Comparison of ENCODE assay signal across 8 cellular contexts in the genomic region with DNA sequence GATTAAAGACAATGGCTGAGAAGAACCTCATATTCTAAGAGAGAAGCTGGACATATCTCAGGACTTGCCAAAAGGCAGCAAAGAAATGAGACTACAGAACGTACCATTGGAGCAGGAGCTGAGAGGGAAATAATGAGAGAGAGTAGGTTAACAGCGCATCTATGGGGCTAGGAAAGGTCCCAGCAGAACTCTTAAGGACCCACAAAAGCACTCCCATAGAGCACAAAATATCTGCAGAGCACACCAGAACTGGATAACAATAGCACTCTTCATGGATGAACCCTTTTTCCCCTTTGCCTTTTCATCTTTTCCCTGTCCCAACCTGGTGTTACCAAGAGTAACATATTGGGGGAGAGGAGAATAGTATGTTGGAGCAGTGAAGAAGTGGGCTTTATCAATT.
"Had no signal": no experiment of that assay in that cellular context is flagged by ENCODE, and none has a peak within 500 bp of the region (broad histone marks: within the 10 kb centered on the region; RNA-seq: fewer than 3 reads in every experiment).

No MANE protein-coding gene starts in this region.

- H3K27ac Mint-ChIP-seq: IgD-negative memory B cell had no signal

- H3K4me3 Mint-ChIP-seq: IgD-negative memory B cell had no signal

- H3K36me3 Mint-ChIP-seq: IgD-negative memory B cell had no signal

- ATAC-seq: HepG2 had no signal

- H3K4me1 Mint-ChIP-seq: IgD-negative memory B cell had no signal

- FAIRE-seq: HepG2, HTR-8/SVneo had no signal

- DNase-seq: IMR-90, KBM-7, KG1 had no signal

- H3K9me3 Mint-ChIP-seq: IgD-negative memory B cell had no signal

- H3K9ac ChIP-seq: KMS-11 had no signal

- H3K27me3 Mint-ChIP-seq: IgD-negative memory B cell had no signal

- H3K27ac ChIP-seq: HL-60, KMS-11 had no signal

- H3K4me2 ChIP-seq: KMS-11 had no signal
